In genomic region chr12:58079806-58080205, GRCh38 we compare ENCODE assay signal across 27 cellular contexts.
"Had no signal": no experiment of that assay in that cellular context is flagged by ENCODE, and none has a peak within 500 bp of the region (broad histone marks: within the 10 kb centered on the region; RNA-seq: fewer than 3 reads in every experiment).

No MANE protein-coding gene starts in this region.

- H3K4me2 ChIP-seq: neural progenitor cell, smooth muscle cell had no signal

- H2AFZ ChIP-seq: neural progenitor cell had no signal

- DNase-seq: hypothalamus; immature natural killer cell; left ventricle myocardium inferior; naive thymus-derived CD8-positive, alpha-beta T cell; occipital lobe; ovary; right lobe of liver; stimulated activated CD4-positive, alpha-beta T cell treated with anti-CD3 and anti-CD28 coated beads, Interleukin-1b, Interleukin-23, amount 100 ng/mL, for 48 hours; stimulated activated CD4-positive, alpha-beta T cell treated with anti-CD3 and anti-CD28 coated beads, Interleukin-2, amount 100 ng/mL, for 48 hours; stimulated activated CD4-positive, alpha-beta T cell treated with anti-CD3 and anti-CD28 coated beads, Interleukin-4, amount 100 ng/mL, for 4 hours; stimulated activated CD8-positive, alpha-beta memory T cell treated with anti-CD3 and anti-CD28 coated beads, Interleukin-4, amount 100 ng/mL, for 48 hours; stimulated activated naive B cell treated with anti-CD40 and anti-IgM and Interleukin-4, amounts not matched to agents 10 μg/mL and 1 μg/mL and 100 μg/mL, for 72 hours; stimulated activated naive CD8-positive, alpha-beta T cell treated with anti-CD3 and anti-CD28 coated beads, Interleukin-15, Interleukin-2, amounts not matched to agents 100 U/mL and 50 U/mL, for 24 hours; stomach; testis; thyroid gland; transverse colon; upper lobe of left lung had no signal

- H3K4me3 ChIP-seq: left ventricle myocardium inferior, lung, neural progenitor cell, ovary, right atrium auricular region, right lobe of liver, smooth muscle cell, stomach, testis, thyroid gland, transverse colon, upper lobe of left lung, vagina had no signal

- H3K9me3 Mint-ChIP-seq: memory B cell; naive thymus-derived CD8-positive, alpha-beta T cell; nephron; neural progenitor cell; stimulated activated naive B cell treated with anti-CD40 and anti-IgM and Interleukin-4, amounts not matched to agents 10 μg/mL and 1 μg/mL and 100 μg/mL, for 72 hours had no signal

- H3K9ac ChIP-seq: neural progenitor cell had no signal

- H3K4me1 ChIP-seq: left ventricle myocardium inferior, right atrium auricular region, right lobe of liver, stomach, testis, thyroid gland, transverse colon, upper lobe of left lung, vagina had no signal

- H3K27me3 ChIP-seq: neural progenitor cell, neutrophil, ovary, right atrium auricular region, right lobe of liver, stomach, testis, thyroid gland, transverse colon, upper lobe of left lung, vagina had no signal

- H3K27ac ChIP-seq: left ventricle myocardium inferior, neural progenitor cell, neutrophil, ovary, right atrium auricular region, right lobe of liver, stomach, testis, thyroid gland, transverse colon, upper lobe of left lung, vagina had no signal

- H3K9me3 ChIP-seq: left ventricle myocardium inferior, neutrophil, ovary, right atrium auricular region, right lobe of liver, stomach, testis, thyroid gland, transverse colon, upper lobe of left lung, vagina had no signal

- H3K27ac Mint-ChIP-seq: immature natural killer cell; memory B cell; naive thymus-derived CD8-positive, alpha-beta T cell; nephron; neural progenitor cell; progenitor cell of endocrine pancreas; stimulated activated naive B cell treated with anti-CD40 and anti-IgM and Interleukin-4, amounts not matched to agents 10 μg/mL and 1 μg/mL and 100 μg/mL, for 72 hours had no signal

- H3K36me3 Mint-ChIP-seq: immature natural killer cell; memory B cell; naive thymus-derived CD8-positive, alpha-beta T cell; neural progenitor cell; stimulated activated naive B cell treated with anti-CD40 and anti-IgM and Interleukin-4, amounts not matched to agents 10 μg/mL and 1 μg/mL and 100 μg/mL, for 72 hours had no signal

- H3K4me1 Mint-ChIP-seq: immature natural killer cell; memory B cell; naive thymus-derived CD8-positive, alpha-beta T cell; nephron; stimulated activated naive B cell treated with anti-CD40 and anti-IgM and Interleukin-4, amounts not matched to agents 10 μg/mL and 1 μg/mL and 100 μg/mL, for 72 hours had no signal

- H3K36me3 ChIP-seq: left ventricle myocardium inferior, neural progenitor cell, neutrophil, ovary, right atrium auricular region, right lobe of liver, stomach, thyroid gland, transverse colon, upper lobe of left lung, vagina had no signal

- ATAC-seq: naive thymus-derived CD8-positive, alpha-beta T cell; right lobe of liver; stimulated activated naive B cell treated with anti-CD40 and anti-IgM and Interleukin-4, amounts not matched to agents 10 μg/mL and 1 μg/mL and 100 μg/mL, for 72 hours; stimulated activated naive CD8-positive, alpha-beta T cell treated with anti-CD3 and anti-CD28 coated beads, Interleukin-15, Interleukin-2, amounts not matched to agents 100 U/mL and 50 U/mL, for 24 hours had no signal

- H3K27me3 Mint-ChIP-seq: progenitor cell of endocrine pancreas had no signal

- H3K4me3 Mint-ChIP-seq: immature natural killer cell; memory B cell; naive thymus-derived CD8-positive, alpha-beta T cell; nephron; neural progenitor cell; stimulated activated naive B cell treated with anti-CD40 and anti-IgM and Interleukin-4, amounts not matched to agents 10 μg/mL and 1 μg/mL and 100 μg/mL, for 72 hours had no signal
